24 cellular contexts compared by ENCODE assay signal in genomic region chr13:67914535-67914934, GRCh38.
"Had no signal": no experiment of that assay in that cellular context is flagged by ENCODE, and none has a peak within 500 bp of the region (broad histone marks: within the 10 kb centered on the region; RNA-seq: fewer than 3 reads in every experiment).

No MANE protein-coding gene starts in this region.

- H3K9me3 ChIP-seq: gastrocnemius medialis, mucosa of descending colon, prostate gland, right atrium auricular region, thoracic aorta, uterus had no signal

- H3K36me3 ChIP-seq: gastrocnemius medialis, prostate gland, right atrium auricular region, thoracic aorta, tibial nerve, upper lobe of left lung, uterus had no signal

- H3K27ac ChIP-seq: dorsolateral prefrontal cortex, epithelial cell of prostate, gastrocnemius medialis, prostate gland, right atrium auricular region, skin epidermis, thoracic aorta, tibial nerve, upper lobe of left lung, uterus had no signal

- H3K27me3 ChIP-seq: dorsolateral prefrontal cortex, gastrocnemius medialis, right atrium auricular region, tibial nerve, upper lobe of left lung, uterus had no signal

- DNase-seq: cerebellar nuclear complex; dorsolateral prefrontal cortex; effector CD4-positive, alpha-beta T cell; foreskin fibroblast; gastrocnemius medialis; head of caudate nucleus; mesenchymal stem cell; mucosa of descending colon; naive B cell; nephron progenitor cell; nucleus accumbens; stimulated activated CD4-positive, alpha-beta T cell treated with anti-CD3 and anti-CD28 coated beads, Interleukin-15, amount 100 ng/mL, for 24 hours; stimulated activated CD4-positive, alpha-beta T cell treated with anti-CD3 and anti-CD28 coated beads, Interleukin-2, amount 100 ng/mL, for 48 hours; stimulated activated naive CD4-positive, alpha-beta T cell treated with Interleukin-2 at 50 U/mL for 16 hours; uterus had no signal

- ATAC-seq: esophagus mucosa, gastrocnemius medialis, left lobe of liver, mucosa of descending colon had no signal

- H3K4me3 ChIP-seq: dorsolateral prefrontal cortex, gastrocnemius medialis, mucosa of descending colon, prostate gland, right atrium auricular region, skin epidermis, thoracic aorta, tibial nerve, upper lobe of left lung, uterus had no signal

- H3K4me1 ChIP-seq: gastrocnemius medialis, prostate gland, right atrium auricular region, tibial nerve, upper lobe of left lung, uterus had no signal
